9 cellular contexts compared by ENCODE assay signal in genomic region chr2:9249036-9249800, GRCh38. TPM values are rescaled to one million over a fixed set of nuclear protein-coding genes. Genes with fewer than 3 reads are reported as not detected.
A peak's percentile ranks its signal among the peaks of the same experiment; 100 is the strongest.
DNase-seq lines count a peak whose midpoint lies in the region; ATAC-seq, FAIRE-seq and TF ChIP-seq lines count a peak whose summit lies in the region.
"Had no signal": no experiment of that assay in that cellular context is flagged by ENCODE, and none has a peak within 500 bp of the region (broad histone marks: within the 10 kb centered on the region; RNA-seq: fewer than 3 reads in every experiment).

No MANE protein-coding gene starts in this region.

- TF ChIP-seq POLR2A in H1 (IDR thresholded peaks at IDR 0.05; ENCODE audit: control extremely low read depth in 1 of 2, low read depth in 2 of 2, low read length in 2 of 2), result no peak

- CTCF ChIA-PET in BJ (lab: Yijun Ruan, JAX), result interaction anchor here (1.2 to 1.8 kb wide), 5 partner anchors 11 to 122 kb away, joined by 3 to 6 read pairs (median 4); no protein-coding TSS in a partner anchor
- CTCF ChIA-PET in H1 (lab: Charles Lee; ENCODE audit: partially characterized antibody), result interaction anchor here (1.1 to 2.9 kb wide), 2 partner anchors 16 to 41 kb away, joined by 3 to 9 read pairs; no protein-coding TSS in a partner anchor
- CTCF ChIA-PET in OCI-LY7 (lab: Charles Lee; ENCODE audit: unreplicated experiment), result no interaction called here

- no peak overlapping the region for H4K5ac ChIP-seq in H1 (ENCODE audit: insufficient read length, low read depth, low read length)

- no peaks in the 10 kb centered on the region for H3K36me3 ChIP-seq in BJ (ENCODE audit: control insufficient read depth, insufficient read depth, low read length)
- H3K36me3 ChIP-seq in MG63, result peaks cover 16% of the 10 kb centered on the region
- no peaks in the 10 kb centered on the region for H3K36me3 ChIP-seq in H1 (ENCODE audit: control insufficient read depth in 2 of 4, insufficient read depth in 4 of 4, low read length in 3 of 4)
- no peaks in the 10 kb centered on the region for H3K36me3 ChIP-seq in OCI-LY7 (ENCODE audit: insufficient read depth, low read length)

- no peak overlapping the region for H3K4me2 ChIP-seq in H1 (ENCODE audit: insufficient read depth in 1 of 2, low read depth in 2 of 2, low read length in 2 of 2)
- H3K4me2 ChIP-seq in OCI-LY7 (ENCODE audit: low read length), result no peak overlapping the region

- H3K9me2 ChIP-seq in OCI-LY7 (ENCODE audit: insufficient read depth, low read length), result no peaks in the 10 kb centered on the region

- H3K79me2 ChIP-seq in H1 (ENCODE audit: control insufficient read depth in 1 of 2, insufficient read depth in 2 of 2, low read length in 2 of 2) (peaks cover 0 to 43% of the 10 kb centered on the region in 2 experiments; a peak in 3 of 4 replicates), OCI-LY7 (ENCODE audit: insufficient read depth, low read depth, low read length) (no peaks in the 10 kb centered on the region)

- DNase-seq in BJ (ENCODE audit: low read depth) (no peak), MG63 (peak; percentile 97), H1 (ENCODE audit: low read depth in 1 of 2, low spot score in 2 of 2) (no peak), omental fat pad (ENCODE audit: low spot score) (no peak), OCI-LY7 (ENCODE audit: low spot score) (no peak), inferior parietal cortex (ENCODE audit: extremely low spot score) (no peak), pons (ENCODE audit: low spot score) (no peak)
- DNase-seq: NCI-H2029 treated with DMSO at 0.1 percent for 48 hours had no signal

- intact Hi-C loops in OCI-LY7 (cut with micrococcal nuclease; ENCODE audit: unreplicated experiment), result no loop called here

- no peak overlapping the region for H3K9ac ChIP-seq in H1 (replicated peaks in 1 of 4; ENCODE audit: extremely low read depth in 1 of 4, low read depth in 3 of 4, low read length in 3 of 4)

- no peak overlapping the region for H3K56ac ChIP-seq in H1 (replicated peaks; ENCODE audit: insufficient read length, low read depth, low read length)

- TF ChIP-seq RAD21 in H1 (IDR thresholded peaks at IDR 0.05 in 1 of 2, conservative IDR thresholded peaks at IDR 0.05 in 1 of 2; ENCODE audit: low read depth in 2 of 2, low read length in 2 of 2), result no peak

- H3K18ac ChIP-seq in H1 (ENCODE audit: extremely low read depth, low read length), result no peak overlapping the region

- H2AFZ ChIP-seq in H1 (ENCODE audit: low read length), result no peak overlapping the region
- H2AFZ ChIP-seq in OCI-LY7 (ENCODE audit: low read length), result no peak overlapping the region

- no peak overlapping the region for H2AK5ac ChIP-seq in H1 (ENCODE audit: low read depth, low read length)

- H2BK5ac ChIP-seq in H1 (ENCODE audit: low read depth, low read length), result no peak overlapping the region; the same call in 1 of the 2 replicates

- no peak overlapping the region for H3K4me3 ChIP-seq in BJ (ENCODE audit: low read depth, low read length)
- no peak overlapping the region for H3K4me3 ChIP-seq in MG63
- H3K4me3 ChIP-seq in H1 (ENCODE audit: extremely low read depth in 1 of 4, insufficient read depth in 2 of 4, low read depth in 3 of 4, low read length in 4 of 4), result no peak overlapping the region
- H3K4me3 ChIP-seq in OCI-LY7 (ENCODE audit: low read depth, low read length, poor library complexity, severe bottlenecking), result no peak overlapping the region

- H2BK15ac ChIP-seq in H1 (ENCODE audit: low read length), result no peak overlapping the region

- ATAC-seq in omental fat pad (ENCODE audit: low FRiP score) (peak; percentile 49), GM19395 (IDR thresholded peaks at IDR 0.05; ENCODE audit: unreplicated experiment) (no peak)

- peaks cover 0 to 5% of the 10 kb centered on the region in 2 experiments for H4K20me1 ChIP-seq in H1 (replicated peaks in 1 of 2; ENCODE audit: control insufficient read depth in 1 of 2, insufficient read depth in 2 of 2, low read length in 2 of 2)
- H4K20me1 ChIP-seq in OCI-LY7 (ENCODE audit: insufficient read depth, low read length), result no peaks in the 10 kb centered on the region

- H2BK12ac ChIP-seq in H1 (ENCODE audit: low read depth, low read length), result no peak overlapping the region

- no peak for FAIRE-seq in H1 (lab: Jason Lieb, UNC)

- H3K14ac ChIP-seq in H1 (ENCODE audit: insufficient read length), result no peak overlapping the region

- H3K27ac ChIP-seq in H1 (ENCODE audit: low read depth, low read length) (no peak overlapping the region), OCI-LY7 (ENCODE audit: low read depth, low read length, poor library complexity, severe bottlenecking) (no peak overlapping the region)

- peak overlapping the region; percentile 10 for H4K91ac ChIP-seq in H1 (replicated peaks; ENCODE audit: insufficient read length, low read length)

- H3K4ac ChIP-seq in H1 (replicated peaks; ENCODE audit: insufficient read length, low read depth, low read length), result no peak overlapping the region

- H3K4me1 ChIP-seq in H1 (replicated peaks in 1 of 4; ENCODE audit: control insufficient read depth in 3 of 4, insufficient read depth in 4 of 4, low read length in 3 of 4) (peaks cover 6 to 15% (median 13%) of the 10 kb centered on the region in 4 experiments; a peak in 6 of 7 replicates), OCI-LY7 (ENCODE audit: insufficient read depth, low read length, poor library complexity, severe bottlenecking) (no peaks in the 10 kb centered on the region)

- no TSS peak for BruUV-seq in OCI-LY7 (replicated peaks; lab: Mats Ljungman, UMichigan)

- H2BK20ac ChIP-seq in H1 (ENCODE audit: low read length), result no peak overlapping the region

- H3K23me2 ChIP-seq in H1 (ENCODE audit: low read depth, low read length), result no peaks in the 10 kb centered on the region

- peaks cover 9% of the 10 kb centered on the region for H3K79me1 ChIP-seq in H1 (ENCODE audit: low read depth, low read length)

- 81% methylated on average over 10 of the region's 10 CpGs; no CpG with 5 or more reads in 1 of the 2 experiments for WGBS in H1 (ENCODE audit: extremely low coverage in 1 of 2, insufficient coverage in 1 of 2, insufficient read length in 1 of 2, insufficient replicate concordance in 2 of 2, low coverage in 1 of 2, low lambda C conversion rate in 2 of 2, missing lambda C conversion rate in 1 of 2), 2 experiments

- H3K27me3 ChIP-seq in BJ (ENCODE audit: control insufficient read depth, insufficient read depth, low read length) (no peaks in the 10 kb centered on the region), MG63 (no peaks in the 10 kb centered on the region), H1 (replicated peaks in 1 of 4; ENCODE audit: control insufficient read depth in 3 of 4, extremely low read depth in 1 of 4, insufficient read depth in 3 of 4, low read length in 3 of 4) (no peaks in the 10 kb centered on the region; a peak in 1 of 7 replicates)

- H3K23ac ChIP-seq in H1 (ENCODE audit: insufficient read length), result no peak overlapping the region

- POLR2A ChIA-PET in BJ (lab: Charles Lee) (no interaction called here), H1 (lab: Charles Lee; ENCODE audit: partially characterized antibody) (no interaction called here), OCI-LY7 (lab: Charles Lee) (no interaction called here)

- H2BK120ac ChIP-seq in H1 (replicated peaks; ENCODE audit: low read depth, low read length), result no peak overlapping the region

- no peaks in the 10 kb centered on the region for H3K9me3 ChIP-seq in MG63
- no peaks in the 10 kb centered on the region for H3K9me3 ChIP-seq in H1 (ENCODE audit: insufficient read depth in 2 of 2, low read depth in 1 of 2, low read length in 1 of 2)
- H3K9me3 ChIP-seq in OCI-LY7 (ENCODE audit: low read length), result no peaks in the 10 kb centered on the region

- no peak overlapping the region for H4K8ac ChIP-seq in H1 (ENCODE audit: extremely low read depth, insufficient read depth, low read length)

- TF ChIP-seq CTCF in BJ (IDR thresholded peaks at IDR 0.05; ENCODE audit: insufficient read depth, low read depth, low read length), result peak; percentile 4; the same call in 1 of the 2 replicates
- no peak for TF ChIP-seq CTCF in H1 (IDR thresholded peaks at IDR 0.05; ENCODE audit: control extremely low read depth in 1 of 3, insufficient read depth in 1 of 3, low read depth in 1 of 3, low read length in 3 of 3)
- no peak for TF ChIP-seq CTCF in omental fat pad (IDR thresholded peaks at IDR 0.05)
- no peak for TF ChIP-seq CTCF in OCI-LY7 (conservative IDR thresholded peaks at IDR 0.05; ENCODE audit: low read length)

- no peak for TF ChIP-seq EP300 in H1 (IDR thresholded peaks at IDR 0.05; ENCODE audit: borderline replicate concordance in 1 of 2, low read depth in 2 of 2, low read length in 2 of 2)

TF ChIP-seq in H1, 55 proteins besides CTCF, POLR2A, EP300 and RAD21:
- TF ChIP-seq TAF1 (IDR thresholded peaks at IDR 0.05; ENCODE audit: low read depth, low read length) (no peak), BACH1 (IDR thresholded peaks at IDR 0.05; ENCODE audit: low read length) (no peak)

RNA-seq across cellular contexts. Expression of gene ASAP2, which starts 42.6 kb away (rescaled TPM):
- polyA plus RNA-seq in BJ (2011; rRNA removed), result 14.1 and 18.2 TPM in 2 replicates
- polyA minus RNA-seq in BJ (2011; rRNA and poly(A)+ RNA removed), result 19.3 and 19.9 TPM in 2 replicates
- total RNA-seq in MG63 (2014; rRNA removed; shearing (Covaris generic); ENCODE audit: low replicate concordance), result 18.4 and 30.6 TPM in 2 replicates
- 16.6 and 18.7 TPM in 2 replicates for total RNA-seq in H1 (2021; fragmentation: NEBNext Ultra II Directional; extraction: Animal tissue kit (Norgen Biotek cat#: 25700))
- 8.6 and 10.2 TPM in 2 replicates for polyA plus RNA-seq in H1 (2011; rRNA removed)
- polyA plus RNA-seq in H1 (2011; cell fraction: cytosol; rRNA removed), result 9.5 TPM
- polyA plus RNA-seq in H1 (2011; cell fraction: nucleus; rRNA removed), result 10.5 TPM
- polyA plus RNA-seq in H1 (2012, experiment 1 of 2), result 9.0 to 13.2 TPM (median 10.2 TPM) in 4 replicates
- polyA plus RNA-seq in H1 (2012, experiment 2 of 2), result 0.70 TPM
- polyA plus RNA-seq in H1 (2013, experiment 1 of 2), result 10.7 TPM
- 11.2 TPM for polyA plus RNA-seq in H1 (2013, experiment 2 of 2)
- polyA minus RNA-seq in H1 (2011; rRNA and poly(A)+ RNA removed), result 15.3 and 16.8 TPM in 2 replicates
- 8.6 TPM for polyA minus RNA-seq in H1 (2011; cell fraction: cytosol; rRNA and poly(A)+ RNA removed)
- 19.0 TPM for polyA minus RNA-seq in H1 (2011; cell fraction: nucleus; rRNA and poly(A)+ RNA removed)
- total RNA-seq in omental fat pad, result 10 to 100 TPM; 16.8 to 57.4 (median 22.8) TPM
- 0.03 TPM in 1 of 2 replicates, not detected in the other for total RNA-seq in OCI-LY7 (2014; rRNA removed; shearing (Covaris generic))
- 0.07 and 0.27 TPM in 2 replicates for total RNA-seq in OCI-LY7 (2022)

Comparison
In these comparisons a context has a peak if more than half of its experiments do, and no peak if none do; other contexts are left out.
1. RNA of gene ASAP2, which starts 42.6 kb away (total RNA-seq): 16.8 to 57.4 TPM in omental fat pad, 16.6 to 18.7 TPM in H1 and 18.4 to 30.6 TPM in MG63; 0.03 to 0.27 TPM in OCI-LY7; every median in the first group is over 10 times any median in the second.